1 cellular context compared by ENCODE assay signal in genomic region chr10:99620713-99621453, GRCh38.
TF ChIP-seq lines count a peak whose summit lies in the region.

No MANE protein-coding gene starts in this region.

TF ChIP-seq in HepG2, 621 proteins besides CTCF, POLR2A, EP300 and RAD21 (continued from another document and continues in another):
- TF ChIP-seq ZUFSP (CRISPR knock-in tag; IDR thresholded peaks at IDR 0.05; ENCODE audit: borderline replicate concordance) (no peak), ZNF883 (CRISPR knock-in tag; IDR thresholded peaks at IDR 0.05; ENCODE audit: not compliant biosample characterization) (peak; percentile 98), ZFX (CRISPR knock-in tag; IDR thresholded peaks at IDR 0.05; ENCODE audit: low read depth) (peak; percentile 97), THAP8 (CRISPR knock-in tag; IDR thresholded peaks at IDR 0.05; ENCODE audit: borderline replicate concordance) (peak; percentile 72; the same call in 1 of the 2 replicates), TRIM22 (IDR thresholded peaks at IDR 0.05) (no peak), UBTF (CRISPR knock-in tag; IDR thresholded peaks at IDR 0.05) (peak; percentile 91), FOXP1 (IDR thresholded peaks at IDR 0.05) (no peak), FOXP1 (CRISPR knock-in tag; IDR thresholded peaks at IDR 0.05) (no peak), PAF1 (CRISPR knock-in tag; IDR thresholded peaks at IDR 0.05) (no peak), ZNF552 (CRISPR knock-in tag; IDR thresholded peaks at IDR 0.05; ENCODE audit: borderline replicate concordance) (peak; percentile 38; the same call in 1 of the 2 replicates), DZIP1 (CRISPR knock-in tag; IDR thresholded peaks at IDR 0.05) (no peak), DMTF1 (CRISPR knock-in tag; IDR thresholded peaks at IDR 0.05) (no peak), ATRX (CRISPR knock-in tag; IDR thresholded peaks at IDR 0.05; ENCODE audit: borderline replicate concordance) (no peak), MAFK (conservative IDR thresholded peaks at IDR 0.05 in 1 of 2, IDR thresholded peaks at IDR 0.05 in 1 of 2; ENCODE audit: low read length in 2 of 2) (no peak), PRDM15 (CRISPR knock-in tag; IDR thresholded peaks at IDR 0.05) (peak; percentile 59), NCOR1 (IDR thresholded peaks at IDR 0.05; ENCODE audit: borderline replicate concordance, low read length) (peak; percentile 20; the same call in 1 of the 2 replicates), JUN (CRISPR knock-in tag; IDR thresholded peaks at IDR 0.05) (peak; percentile 87), ZNF232 (CRISPR knock-in tag; IDR thresholded peaks at IDR 0.05; ENCODE audit: borderline replicate concordance) (peak; percentile 69; the same call in 1 of the 2 replicates), ZNF841 (CRISPR knock-in tag; IDR thresholded peaks at IDR 0.05; ENCODE audit: borderline replicate concordance) (no peak), ZC3H13 (CRISPR knock-in tag; IDR thresholded peaks at IDR 0.05) (peak; percentile 75; the same call in 1 of the 2 replicates), IRF1 (CRISPR knock-in tag; IDR thresholded peaks at IDR 0.05; ENCODE audit: low read depth) (no peak), HDAC1 (CRISPR knock-in tag; IDR thresholded peaks at IDR 0.05) (peak; percentile 90), FOXO4 (CRISPR knock-in tag; conservative IDR thresholded peaks at IDR 0.05) (0 out of 2 replicates have a peak, but pooled peaks have one; percentile 65), SALL2 (CRISPR knock-in tag; IDR thresholded peaks at IDR 0.05) (peak; percentile 90), NR2F1 (CRISPR knock-in tag; IDR thresholded peaks at IDR 0.05) (no peak), ZNF672 (CRISPR knock-in tag; IDR thresholded peaks at IDR 0.05) (no peak), SUZ12 (IDR thresholded peaks at IDR 0.05; ENCODE audit: low read depth, low read length) (no peak), TEF (CRISPR knock-in tag; IDR thresholded peaks at IDR 0.05) (peak; percentile 66; the same call in 1 of the 2 replicates), ZNF775 (CRISPR knock-in tag; IDR thresholded peaks at IDR 0.05; ENCODE audit: borderline replicate concordance) (no peak), FIP1L1 (IDR thresholded peaks at IDR 0.05; ENCODE audit: borderline replicate concordance, insufficient read depth, low read depth, low read length) (no peak), NCOA5 (CRISPR knock-in tag; IDR thresholded peaks at IDR 0.05) (no peak), KDM4B (CRISPR knock-in tag; IDR thresholded peaks at IDR 0.05) (no peak), AGO1 (IDR thresholded peaks at IDR 0.05; ENCODE audit: low read depth, low read length, poor library complexity, severe bottlenecking) (no peak), ZNF441 (CRISPR knock-in tag; IDR thresholded peaks at IDR 0.05; ENCODE audit: borderline replicate concordance) (peak; percentile 36; the same call in 1 of the 2 replicates), KDM2A (CRISPR knock-in tag; IDR thresholded peaks at IDR 0.05; ENCODE audit: borderline replicate concordance, low read depth) (peak; percentile 87), HIC2 (CRISPR knock-in tag; IDR thresholded peaks at IDR 0.05; ENCODE audit: low read depth) (no peak; the same call in 1 of the 2 replicates), ZNF124 (CRISPR knock-in tag; IDR thresholded peaks at IDR 0.05) (peak; percentile 48; the same call in 1 of the 2 replicates), ZSCAN29 (CRISPR knock-in tag; conservative IDR thresholded peaks at IDR 0.05) (peak; percentile 91), ZSCAN30 (CRISPR knock-in tag; IDR thresholded peaks at IDR 0.05) (peak; percentile 87; the same call in 1 of the 2 replicates), IRX3 (CRISPR knock-in tag; IDR thresholded peaks at IDR 0.05; ENCODE audit: borderline replicate concordance, low read depth) (no peak), GABPB1 (CRISPR knock-in tag; IDR thresholded peaks at IDR 0.05) (peak; percentile 79)
